In the genomic region with DNA sequence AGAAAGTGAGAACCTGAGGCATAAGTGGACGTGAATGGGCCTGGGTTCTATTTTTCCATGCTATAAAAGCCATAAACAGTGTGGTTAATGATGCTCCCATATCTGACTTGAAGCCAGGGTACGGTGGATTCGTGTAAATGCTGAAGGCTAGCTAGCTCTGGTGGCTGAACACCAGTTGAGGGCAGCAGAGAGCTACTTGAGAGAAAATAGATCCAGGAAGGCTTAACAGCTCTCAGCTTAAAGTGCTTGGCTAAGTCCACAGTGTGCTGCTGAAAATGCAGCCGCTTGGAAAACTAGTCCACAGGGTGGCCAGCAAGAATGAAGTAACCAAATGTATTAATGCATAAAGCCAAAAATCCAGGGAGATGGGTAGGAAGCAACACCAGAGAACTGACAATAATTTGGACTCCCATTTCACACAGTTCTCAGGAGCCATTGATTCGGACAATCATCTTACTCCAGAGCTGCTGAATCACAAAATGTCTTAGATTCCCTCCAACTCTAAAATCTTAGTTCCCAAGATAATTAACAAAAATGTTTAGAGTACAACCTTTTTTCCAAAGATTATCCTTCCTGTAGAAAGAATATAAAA, we compare ENCODE assay signal across 9 cellular contexts. TPM values are rescaled to one million over a fixed set of nuclear protein-coding genes. Genes with fewer than 3 reads are reported as not detected.
A peak's percentile ranks its signal among the peaks of the same experiment; 100 is the strongest.
DNase-seq lines count a peak whose midpoint lies in the region; ATAC-seq and TF ChIP-seq lines count a peak whose summit lies in the region.
"Had no signal": no experiment of that assay in that cellular context is flagged by ENCODE, and none has a peak within 500 bp of the region (broad histone marks: within the 10 kb centered on the region; RNA-seq: fewer than 3 reads in every experiment).

No MANE protein-coding gene starts in this region.

- H3K27me3 ChIP-seq in MM.1S (replicated peaks; ENCODE audit: insufficient read depth, low read length) (no peaks in the 10 kb centered on the region), upper lobe of left lung (peaks cover 0 to 14% (median 2%) of the 10 kb centered on the region in 4 donors)

- peak; percentile 59 for TF ChIP-seq CTCF in MM.1S (IDR thresholded peaks at IDR 0.05; ENCODE audit: low read length)
- peak in 3 of 6 experiments; percentile 32 to 61 (median 40) for TF ChIP-seq CTCF in upper lobe of left lung (IDR thresholded peaks at IDR 0.05)

- no peaks in the 10 kb centered on the region for H4K20me1 ChIP-seq in MM.1S (ENCODE audit: insufficient read depth, low read length)

- H3K9me3 ChIP-seq in MM.1S (replicated peaks; ENCODE audit: insufficient read depth, low read length) = no peaks in the 10 kb centered on the region
- peaks cover 0 to 3% (median 0%) of the 10 kb centered on the region in 4 donors for H3K9me3 ChIP-seq in upper lobe of left lung

- no peaks in the 10 kb centered on the region for H3F3A ChIP-seq in MM.1S (ENCODE audit: insufficient read depth, low read length)

- no peak overlapping the region for H3K27ac ChIP-seq in MM.1S (ENCODE audit: low read length)
- H3K27ac ChIP-seq in upper lobe of left lung = no peak overlapping the region

- H3K4me1 ChIP-seq in MM.1S (ENCODE audit: low read length) (no peaks in the 10 kb centered on the region), upper lobe of left lung (peaks cover 0 to 4% (median 0%) of the 10 kb centered on the region in 4 donors)

- no peak for TF ChIP-seq POLR2A in upper lobe of left lung (IDR thresholded peaks at IDR 0.05)

- no peak overlapping the region for H3K9ac ChIP-seq in MM.1S (ENCODE audit: low read length)

- no peaks in the 10 kb centered on the region for H3K79me2 ChIP-seq in MM.1S (ENCODE audit: low read length)

- no peaks in the 10 kb centered on the region for H3K9me2 ChIP-seq in MM.1S (replicated peaks; ENCODE audit: insufficient read depth, low read length)

- ATAC-seq in GM21723 (IDR thresholded peaks at IDR 0.05; ENCODE audit: unreplicated experiment) (peak; percentile 71), upper lobe of left lung (ENCODE audit: low FRiP score in 2 of 2) (peak; percentile 63 to 73)

- no peak overlapping the region for H3K4me3 ChIP-seq in MM.1S (ENCODE audit: low read length)
- H3K4me3 ChIP-seq in upper lobe of left lung = no peak overlapping the region

- TF ChIP-seq EP300 in upper lobe of left lung (IDR thresholded peaks at IDR 0.05) = no peak

- WGBS in upper lobe of left lung, 2 donors = 24 to 30% methylated on average over 5 of the region's 5 CpGs

- peak; percentile 86 for DNase-seq in NCI-H2227 (lab: John Stamatoyannopoulos, UW; ENCODE audit: unreplicated experiment)
- DNase-seq in NCI-H2227 treated with DMSO at 0.1 percent for 48 hours (lab: John Stamatoyannopoulos, UW) = no peak
- peak; percentile 50 for DNase-seq in MM.1S
- peak; percentile 20 for DNase-seq in SKM-1 treated with dmso at 0.1 percent for 144 hours (lab: John Stamatoyannopoulos, UW; ENCODE audit: unreplicated experiment)
- peak; percentile 55 for DNase-seq in glomerular visceral epithelial cell (ENCODE audit: extremely low spot score)
- DNase-seq in upper lobe of left lung = no peak
- DNase-seq in activated T-cell treated with anti-CD3 and anti-CD28 coated beads, Interleukin-2, amount 50 U/mL, for 1 hour = no peak
- DNase-seq: activated naive CD8-positive, alpha-beta T cell treated with anti-CD3 and anti-CD28 coated beads, Interleukin-2, amount 10 ng/mL, durations not matched to agents 7 days and 5 days had no signal

- H3K36me3 ChIP-seq in MM.1S (replicated peaks; ENCODE audit: insufficient read depth, low read length) = no peaks in the 10 kb centered on the region
- no peaks in the 10 kb centered on the region for H3K36me3 ChIP-seq in upper lobe of left lung

- H2AFZ ChIP-seq in MM.1S (ENCODE audit: low read length) = no peak overlapping the region

- H3K4me2 ChIP-seq in MM.1S (ENCODE audit: low read depth, low read length) = no peak overlapping the region

RNA-seq across cellular contexts. Expression of a gene that starts 15.0 kb away (rescaled TPM):
- not detected for total RNA-seq in upper lobe of left lung
- total RNA-seq: activated naive CD8-positive, alpha-beta T cell treated with anti-CD3 and anti-CD28 coated beads, Interleukin-2, amount 10 ng/mL, durations not matched to agents 7 days and 5 days had no signal

Comparison
In these comparisons a context has a peak if more than half of its experiments do, and no peak if none do; other contexts are left out.
1. DNase-seq: peak in NCI-H2227 (single experiment), MM.1S (single experiment), SKM-1 treated with dmso at 0.1 percent for 144 hours (single experiment) and glomerular visceral epithelial cell (single experiment); none in NCI-H2227 treated with DMSO at 0.1 percent for 48 hours (single experiment), upper lobe of left lung (0 of 2) and activated T-cell treated with anti-CD3 and anti-CD28 coated beads, Interleukin-2, amount 50 U/mL, for 1 hour (single experiment).